Comparison of ENCODE assay signal across 8 cellular contexts in the genomic region with DNA sequence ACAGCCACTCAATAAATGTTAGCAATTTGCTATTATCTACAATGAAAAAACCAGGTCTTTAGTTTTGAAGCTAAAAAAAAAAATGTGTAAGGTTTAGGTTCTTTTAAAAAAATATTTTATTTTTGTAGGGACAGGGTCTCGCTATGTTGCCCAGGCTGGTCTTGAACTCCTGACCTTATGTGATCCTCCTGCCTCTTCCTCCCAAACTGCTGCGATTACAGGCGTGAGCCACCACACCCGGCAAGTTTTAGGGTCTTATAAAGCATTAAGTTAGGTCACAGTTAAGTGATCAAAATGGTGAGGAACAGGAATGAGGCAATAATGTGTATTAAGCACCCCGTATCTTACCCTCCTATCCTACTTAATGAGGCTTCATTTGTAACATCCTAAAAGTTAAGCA. TPM values are rescaled to one million over a fixed set of nuclear protein-coding genes. Genes with fewer than 3 reads are reported as not detected.
DNase-seq lines count a peak whose midpoint lies in the region; ATAC-seq and TF ChIP-seq lines count a peak whose summit lies in the region.

No MANE protein-coding gene starts in this region.

- 82% methylated on average over 4 of the region's 5 CpGs for WGBS in HUES64

- H3K27me3 ChIP-seq in HUES64 (ENCODE audit: insufficient read depth, low read length) (no peaks in the 10 kb centered on the region), colonic mucosa (no peaks in the 10 kb centered on the region)

- H3K36me3 ChIP-seq in HUES64 (ENCODE audit: insufficient read depth, low read length), result peaks cover 25% of the 10 kb centered on the region
- no peaks in the 10 kb centered on the region for H3K36me3 ChIP-seq in colonic mucosa

- no peak for DNase-seq in activated T-cell treated with anti-CD3 and anti-CD28 coated beads, Interleukin-2, amount 50 U/mL, for 4 hours
- no peak for DNase-seq in activated T-cell treated with anti-CD3 and anti-CD28 coated beads, Interleukin-2, amount 50 U/mL, for 48 hours
- no peak for DNase-seq in colonic mucosa
- DNase-seq in nephron progenitor cell, result no peak
- no peak for DNase-seq in OCI-M2 (lab: John Stamatoyannopoulos, UW; ENCODE audit: unreplicated experiment)
- DNase-seq in stimulated activated naive CD4-positive, alpha-beta T cell treated with Interleukin-2 at 50 U/mL for 16 hours (lab: John Stamatoyannopoulos, UW), result no peak
- DNase-seq in NCI-H2107 (lab: John Stamatoyannopoulos, UW), result no peak

- H3K9me3 ChIP-seq in HUES64 (ENCODE audit: insufficient read depth, low read depth, low read length) (peaks cover 13% of the 10 kb centered on the region; the same call in 1 of the 2 replicates), colonic mucosa (no peaks in the 10 kb centered on the region)

- H3K36me3 Mint-ChIP-seq in activated T-cell treated with anti-CD3 and anti-CD28 coated beads, Interleukin-2, amount 50 U/mL, for 4 hours (ENCODE audit: insufficient read depth), result peaks cover 18% of the 10 kb centered on the region
- peaks cover 25% of the 10 kb centered on the region for H3K36me3 Mint-ChIP-seq in nephron progenitor cell (ENCODE audit: low read depth)

- H3K4me3 Mint-ChIP-seq in activated T-cell treated with anti-CD3 and anti-CD28 coated beads, Interleukin-2, amount 50 U/mL, for 4 hours, result peak overlapping the region; percentile 100
- peak overlapping the region; percentile 99 for H3K4me3 Mint-ChIP-seq in nephron progenitor cell

- H3K4me1 ChIP-seq in HUES64 (ENCODE audit: insufficient read depth, low read length), result peaks cover 11% of the 10 kb centered on the region
- H3K4me1 ChIP-seq in colonic mucosa, result peaks cover 9% of the 10 kb centered on the region

- intact Hi-C loops in colonic mucosa (cut with DNase I), result no loop called here

- TF ChIP-seq CTCF in colonic mucosa (IDR thresholded peaks at IDR 0.05) (no peak), nephron progenitor cell (IDR thresholded peaks at IDR 0.05) (no peak)

- no peak overlapping the region for H3K27ac ChIP-seq in HUES64 (ENCODE audit: low read depth, low read length)
- H3K27ac ChIP-seq in colonic mucosa, result peak overlapping the region; percentile 72

- peaks cover 46% of the 10 kb centered on the region for H3K4me1 Mint-ChIP-seq in activated T-cell treated with anti-CD3 and anti-CD28 coated beads, Interleukin-2, amount 50 U/mL, for 4 hours (ENCODE audit: low read depth)
- H3K4me1 Mint-ChIP-seq in nephron progenitor cell, result peaks cover 21% of the 10 kb centered on the region

- peaks cover 8% of the 10 kb centered on the region for H3K9me3 Mint-ChIP-seq in activated T-cell treated with anti-CD3 and anti-CD28 coated beads, Interleukin-2, amount 50 U/mL, for 4 hours
- H3K9me3 Mint-ChIP-seq in nephron progenitor cell, result peaks cover 38% of the 10 kb centered on the region

- H3K4me3 ChIP-seq in HUES64 (ENCODE audit: low read length) (peak overlapping the region; percentile 81), colonic mucosa (peak overlapping the region; percentile 87)

- no peaks in the 10 kb centered on the region for H3K27me3 Mint-ChIP-seq in activated T-cell treated with anti-CD3 and anti-CD28 coated beads, Interleukin-2, amount 50 U/mL, for 4 hours (ENCODE audit: low read depth)
- no peaks in the 10 kb centered on the region for H3K27me3 Mint-ChIP-seq in nephron progenitor cell (ENCODE audit: low read depth, poor library complexity)

- ATAC-seq in activated T-cell treated with anti-CD3 and anti-CD28 coated beads, Interleukin-2, amount 50 U/mL, for 4 hours, result peak in 1 of 2 donors; percentile 4

- peak overlapping the region; percentile 100 for H3K27ac Mint-ChIP-seq in nephron progenitor cell

- H3K9ac ChIP-seq in HUES64 (ENCODE audit: low read depth, low read length) (peak overlapping the region; percentile 89), colonic mucosa (ENCODE audit: low read depth in 2 of 2, low read length in 2 of 2) (peak overlapping the region; percentile 60 to 77)

RNA-seq across cellular contexts. Expression of gene SEM1, which starts 0.8 kb away (rescaled TPM):
- 10 to 100 TPM; 58.0 to 77.1 (median 63.0) TPM for total RNA-seq in activated T-cell treated with anti-CD3 and anti-CD28 coated beads, Interleukin-2, amount 50 U/mL, for 4 hours
- 171 TPM for polyA plus RNA-seq in HUES64 (2013, experiment 1 of 2)
- 206 TPM for polyA plus RNA-seq in HUES64 (2013, experiment 2 of 2)
- 10 to 100 TPM; 46.3 to 53.5 TPM for total RNA-seq in colonic mucosa
